15 cellular contexts compared by ENCODE assay signal in the genomic region with DNA sequence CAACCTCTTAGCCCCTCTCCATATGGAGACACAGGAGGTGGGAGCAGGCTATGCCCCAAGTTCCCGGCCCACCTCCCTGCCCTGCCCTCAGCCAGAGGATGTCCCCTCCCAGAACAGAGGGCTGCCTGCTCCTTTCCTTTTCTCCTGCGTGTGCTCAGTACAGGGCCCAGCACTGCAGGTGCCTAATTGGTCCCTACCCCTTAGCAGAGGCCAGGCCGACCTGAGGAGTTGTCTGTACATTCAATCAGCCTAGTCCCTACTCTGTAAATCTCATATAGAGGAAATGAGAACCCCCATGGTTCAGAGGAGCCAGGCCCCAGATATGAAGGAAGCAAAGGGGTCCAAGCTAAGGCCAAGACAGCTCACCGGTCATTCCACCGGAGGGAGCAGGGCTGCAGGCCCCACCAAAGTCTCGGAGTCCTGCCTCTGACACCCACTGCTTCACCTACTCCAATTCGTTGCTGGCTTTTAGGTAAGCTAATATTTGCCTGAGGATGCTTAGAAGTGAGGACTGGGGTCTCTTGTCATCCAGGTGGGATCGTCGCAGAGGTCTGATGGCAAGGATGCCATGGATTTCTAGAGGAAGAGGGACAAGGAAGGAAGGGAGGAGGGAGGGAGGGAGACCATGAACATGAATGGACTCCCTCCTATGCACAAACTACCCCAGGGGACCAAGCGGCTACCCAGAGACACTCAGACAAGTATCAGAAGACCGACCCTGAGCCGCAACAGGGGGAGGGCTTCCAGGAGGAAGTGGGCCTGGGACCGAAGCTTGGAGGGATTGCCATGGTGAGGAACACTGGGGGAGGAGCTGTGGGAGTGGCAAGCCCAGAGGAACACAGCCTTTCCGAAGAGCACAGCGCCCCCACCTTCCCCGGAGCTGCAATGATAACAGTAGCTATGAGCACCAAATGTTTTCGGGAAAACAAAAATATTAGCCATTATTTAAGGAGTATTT. TPM values are rescaled to one million over a fixed set of nuclear protein-coding genes. Genes with fewer than 3 reads are reported as not detected.
DNase-seq lines count a peak whose midpoint lies in the region; ATAC-seq, FAIRE-seq and TF ChIP-seq lines count a peak whose summit lies in the region.
"Had no signal": no experiment of that assay in that cellular context is flagged by ENCODE, and none has a peak within 500 bp of the region (broad histone marks: within the 10 kb centered on the region; RNA-seq: fewer than 3 reads in every experiment).

No MANE protein-coding gene starts in this region.

- WGBS in GM12878 (ENCODE audit: insufficient coverage, insufficient replicate concordance, low lambda C conversion rate, missing lambda C conversion rate), result 37% methylated on average over 17 of the region's 17 CpGs

- no TSS peak for BruUV-seq in GM12878 (replicated peaks; lab: Mats Ljungman, UMichigan)

- in situ Hi-C loops in GM12878 (cut with MboI), result no loop called here

- H3K4me3 ChIP-seq in AG04449 (ENCODE audit: low read depth, low read length) (no peak overlapping the region), GM12878 (no peak overlapping the region)
- H3K4me3 ChIP-seq: esophagus squamous epithelium had no signal

- H3K27ac Mint-ChIP-seq in HFFc6, result no peak overlapping the region
- H3K27ac Mint-ChIP-seq: B cell, IgD-negative memory B cell had no signal

- H3K4me2 ChIP-seq in GM12878 (ENCODE audit: control insufficient read depth, insufficient read depth), result no peak overlapping the region

- no peak overlapping the region for H3K9ac ChIP-seq in GM12878 (ENCODE audit: control insufficient read depth, insufficient read depth, low read length)

- H3K79me2 ChIP-seq in GM12878 (ENCODE audit: control insufficient read depth, insufficient read depth, low read length), result no peaks in the 10 kb centered on the region

- peak; percentile 33; the same call in 2 of the 3 replicates for ATAC-seq in GM12878
- no peak for ATAC-seq in HG02678 (IDR thresholded peaks at IDR 0.05; ENCODE audit: unreplicated experiment)
- ATAC-seq: Right ventricle myocardium inferior had no signal

- peaks cover 6% of the 10 kb centered on the region for H3K36me3 Mint-ChIP-seq in HFFc6 (ENCODE audit: low read depth)

- DNase-seq in AG04449 (ENCODE audit: low read depth, low spot score) (no peak), HFFc6 (no peak), GM12878 (ENCODE audit: low read depth, low spot score) (no peak), islet precursor cell (peak; percentile 79), T-helper 9 cell (no peak), NCI-H510A (lab: John Stamatoyannopoulos, UW) (no peak)
- DNase-seq in stimulated activated CD8-positive, alpha-beta memory T cell treated with anti-CD3 and anti-CD28 coated beads, Interleukin-4, amount 100 ng/mL, for 48 hours, result no peak
- DNase-seq: esophagus squamous epithelium, NCI-H2107 had no signal

- no peak overlapping the region for H3K4me3 Mint-ChIP-seq in HFFc6
- H3K4me3 Mint-ChIP-seq: B cell, IgD-negative memory B cell had no signal

- intact Hi-C loops in GM12878 (cut with micrococcal nuclease; ENCODE audit: unreplicated experiment), result no loop called here

- CTCF ChIA-PET in AG04449 (lab: Yijun Ruan, JAX), result interaction anchor here (1.0 to 1.7 kb wide), 6 partner anchors 10 to 185 kb away, joined by 3 to 8 read pairs (median 4); partner anchors contain the start of gene FOXO6
- CTCF ChIA-PET in GM12878 (lab: Yijun Ruan, JAX), result interaction anchor here (0.6 to 1.5 kb wide), 7 partner anchors 8 to 110 kb away, joined by 3 to 6 read pairs (median 3); no protein-coding TSS in a partner anchor

- POLR2A ChIA-PET in AG04449 (lab: Yijun Ruan, JAX), result no interaction called here
- POLR2A ChIA-PET in GM12878 (lab: Charles Lee), result no interaction called here

- SMC1A ChIA-PET in GM12878 (lab: Charles Lee; ENCODE audit: uncharacterized antibody, unreplicated experiment), result interaction anchor here (0.7 to 1.5 kb wide), 4 partner anchors 12 to 777 kb away, joined by 3 to 6 read pairs (median 3); partner anchors contain the start of gene FOXO6

- H3K9me3 Mint-ChIP-seq in HFFc6, result peaks cover 16% of the 10 kb centered on the region

- peak; percentile 10 for TF ChIP-seq CTCF in AG04449 (IDR thresholded peaks at IDR 0.05; ENCODE audit: insufficient read depth, low read length, missing control alignments)
- TF ChIP-seq CTCF in HFFc6 (IDR thresholded peaks at IDR 0.05), result peak; percentile 44; the same call in 1 of the 2 replicates
- no peak for TF ChIP-seq CTCF in GM12878 (IDR thresholded peaks at IDR 0.05 in 2 of 3, conservative IDR thresholded peaks at IDR 0.05 in 1 of 3; ENCODE audit: control insufficient read depth in 2 of 3, extremely low read depth in 1 of 3, insufficient read depth in 1 of 3, low read depth in 3 of 3, low read length in 3 of 3)

- H3K4me1 Mint-ChIP-seq in HFFc6 (ENCODE audit: low read depth), result peaks cover 10% of the 10 kb centered on the region
- H3K4me1 Mint-ChIP-seq: B cell had no signal

- TF ChIP-seq EP300 in GM12878 (IDR thresholded peaks at IDR 0.05; ENCODE audit: borderline replicate concordance in 1 of 2, control insufficient read depth in 1 of 2, low read depth in 2 of 2, low read length in 2 of 2), result no peak

- RAD21 ChIA-PET in GM12878 (lab: Charles Lee; ENCODE audit: unreplicated experiment), result interaction anchor here (1.4 kb wide), 1 partner anchor 8 kb away, joined by 4 read pairs; no protein-coding TSS in a partner anchor

- H3K36me3 ChIP-seq in GM12878 (ENCODE audit: control insufficient read depth in 2 of 2, insufficient read depth in 2 of 2, low read length in 1 of 2), result no peaks in the 10 kb centered on the region
- H3K36me3 ChIP-seq: esophagus squamous epithelium had no signal

- H4K20me1 ChIP-seq in GM12878 (ENCODE audit: control insufficient read depth, insufficient read depth), result no peaks in the 10 kb centered on the region

- peaks cover 4% of the 10 kb centered on the region for H3K27me3 Mint-ChIP-seq in HFFc6 (ENCODE audit: insufficient read depth)

- H3K27me3 ChIP-seq in GM12878 (replicated peaks in 1 of 2; ENCODE audit: control insufficient read depth in 2 of 2, insufficient read depth in 2 of 2, low read length in 1 of 2), result no peaks in the 10 kb centered on the region

- no peaks in the 10 kb centered on the region for H3K4me1 ChIP-seq in GM12878 (ENCODE audit: control insufficient read depth, insufficient read depth, low read length)
- H3K4me1 ChIP-seq: esophagus squamous epithelium had no signal

- no peaks in the 10 kb centered on the region for H3K9me3 ChIP-seq in GM12878 (replicated peaks; ENCODE audit: control insufficient read depth, insufficient read depth, low read length)
- H3K9me3 ChIP-seq: esophagus squamous epithelium had no signal

- no peak for TF ChIP-seq RAD21 in GM12878 (IDR thresholded peaks at IDR 0.05; ENCODE audit: insufficient read depth, low read depth, low read length)

- H3K27ac ChIP-seq in GM12878 (ENCODE audit: control insufficient read depth, insufficient read depth), result no peak overlapping the region
- H3K27ac ChIP-seq: esophagus squamous epithelium had no signal

- FAIRE-seq in GM12878 (lab: Jason Lieb, UNC), result no peak
- FAIRE-seq: G401.6, keratinocyte had no signal

- TF ChIP-seq POLR2A in GM12878 (IDR thresholded peaks at IDR 0.05; ENCODE audit: low read depth, low read length), result no peak

- H2AFZ ChIP-seq in GM12878 (ENCODE audit: control insufficient read depth, low read depth, low read length), result no peak overlapping the region

TF ChIP-seq in GM12878, 131 proteins besides CTCF, POLR2A, EP300 and RAD21 (continues in another document):
- TF ChIP-seq SMARCA5 (IDR thresholded peaks at IDR 0.05), result no peak
- no peak for TF ChIP-seq BCL11A (IDR thresholded peaks at IDR 0.05; ENCODE audit: low read depth, low read length)
- TF ChIP-seq, protein P1, sequence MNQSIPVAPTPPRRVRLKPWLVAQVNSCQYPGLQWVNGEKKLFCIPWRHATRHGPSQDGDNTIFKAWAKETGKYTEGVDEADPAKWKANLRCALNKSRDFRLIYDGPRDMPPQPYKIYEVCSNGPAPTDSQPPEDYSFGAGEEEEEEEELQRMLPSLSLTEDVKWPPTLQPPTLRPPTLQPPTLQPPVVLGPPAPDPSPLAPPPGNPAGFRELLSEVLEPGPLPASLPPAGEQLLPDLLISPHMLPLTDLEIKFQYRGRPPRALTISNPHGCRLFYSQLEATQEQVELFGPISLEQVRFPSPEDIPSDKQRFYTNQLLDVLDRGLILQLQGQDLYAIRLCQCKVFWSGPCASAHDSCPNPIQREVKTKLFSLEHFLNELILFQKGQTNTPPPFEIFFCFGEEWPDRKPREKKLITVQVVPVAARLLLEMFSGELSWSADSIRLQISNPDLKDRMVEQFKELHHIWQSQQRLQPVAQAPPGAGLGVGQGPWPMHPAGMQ (IDR thresholded peaks at IDR 0.05; ENCODE audit: borderline replicate concordance), result no peak
- no peak for TF ChIP-seq HDGF (IDR thresholded peaks at IDR 0.05)
- TF ChIP-seq MXI1 (IDR thresholded peaks at IDR 0.05; ENCODE audit: low read depth, low read length), result no peak
- TF ChIP-seq TCF12 (IDR thresholded peaks at IDR 0.05; ENCODE audit: low read depth, low read length), result no peak
- TF ChIP-seq RELA (IDR thresholded peaks at IDR 0.05; ENCODE audit: borderline replicate concordance, partially characterized antibody), result no peak
- TF ChIP-seq TCF3 (IDR thresholded peaks at IDR 0.05; ENCODE audit: borderline replicate concordance, insufficient read depth, low read depth, low read length), result no peak
- TF ChIP-seq RBBP5 (conservative IDR thresholded peaks at IDR 0.05), result no peak

RNA-seq across cellular contexts. Expression of gene FOXO6, which starts 30.4 kb away (rescaled TPM):
- total RNA-seq in HFFc6 (2021; fragmentation: NEBNext Ultra II Directional; extraction: Animal tissue kit (Norgen Biotek cat#: 25700)), result under 1 TPM in 2 of 6 experiments, not detected in 4; 0.07 to 0.08 TPM
- 3.1 and 4.2 TPM in 2 replicates for total RNA-seq in GM12878 (2013; cell fraction: nucleolus; rRNA removed)
- not detected in 2 replicates for total RNA-seq in GM12878 (2014; rRNA removed)
- not detected in 2 replicates for total RNA-seq in GM12878 (2014; rRNA removed; fragmentation: Illumina TruSeq; extraction: Trizol)
- total RNA-seq in GM12878 (2021), result 0.13 TPM in 1 of 2 replicates, not detected in the other
- polyA plus RNA-seq in GM12878 (2011; ENCODE audit: low read depth), result not detected
- polyA plus RNA-seq in GM12878 (2011; rRNA removed), result 0.09 and 0.37 TPM in 2 replicates
- polyA plus RNA-seq in GM12878 (2011; cell fraction: cytosol; rRNA removed), result 0.18 and 0.25 TPM in 2 replicates
- polyA plus RNA-seq in GM12878 (2011; cell fraction: nucleus; rRNA removed), result 0.57 and 0.67 TPM in 2 replicates
- 0.05 and 0.07 TPM in 2 replicates for polyA plus RNA-seq in GM12878 (2012)
- not detected in 2 replicates for polyA plus RNA-seq in GM12878 (2014; fragmentation: Illumina TruSeq; extraction: Trizol)
- polyA plus RNA-seq in GM12878 (2014; fragmentation: Nextera tagmentation; extraction: Ambion mirVana), result not detected
- polyA plus RNA-seq in GM12878 (2014; rRNA removed), result 0.05 TPM in 1 of 2 replicates, not detected in the other
- not detected for polyA plus RNA-seq in GM12878 (2016; fragmentation: Nextera tagmentation; extraction: Ambion mirVana)
- 0.10 and 0.15 TPM in 2 replicates for polyA minus RNA-seq in GM12878 (2011; rRNA and poly(A)+ RNA removed)
- 0.67 TPM in 1 of 2 replicates, not detected in the other for polyA minus RNA-seq in GM12878 (2011; cell fraction: cytosol; rRNA and poly(A)+ RNA removed)
- polyA minus RNA-seq in GM12878 (2011; cell fraction: nucleus; rRNA and poly(A)+ RNA removed), result 0.48 and 1.1 TPM in 2 replicates
- polyA plus RNA-seq: IgD-negative memory B cell, keratinocyte had no signal

Comparison
In these comparisons a context has a peak if more than half of its experiments do, and no peak if none do; other contexts are left out.
1. CTCF ChIP-seq: peak in AG04449 (single experiment) and HFFc6 (single experiment); none in GM12878 (0 of 3).